In genomic region chr21:45060675-45061311, GRCh38 we compare ENCODE assay signal across 29 cellular contexts.
"Had no signal": no experiment of that assay in that cellular context is flagged by ENCODE, and none has a peak within 500 bp of the region (broad histone marks: within the 10 kb centered on the region; RNA-seq: fewer than 3 reads in every experiment).

No MANE protein-coding gene starts in this region.

- DNase-seq: activated CD4-positive, alpha-beta memory T cell treated with anti-CD3 and anti-CD28 coated beads, Interleukin-2, amount 10 ng/mL, durations not matched to agents 7 days and 5 days; activated CD4-positive, alpha-beta T cell treated with anti-CD3 and anti-CD28 coated beads for 4 hours; activated CD8-positive, alpha-beta memory T cell treated with anti-CD3 and anti-CD28 coated beads, Interleukin-2, amount 50 U/mL, for 48 hours; activated naive CD4-positive, alpha-beta T cell treated with Interleukin-2 at 50 U/mL for 16 hours; activated T-cell treated with anti-CD3 and anti-CD28 coated beads, Interleukin-2, amount 50 U/mL, for 24 hours; anterior cingulate cortex; body of pancreas; cerebellar nuclear complex; colonic mucosa; effector memory CD8-positive, alpha-beta T cell; erythroblast; head of caudate nucleus; hippocampal formation; immature natural killer cell; kidney; left colon; natural killer cell; right cardiac atrium; stimulated activated CD4-positive, alpha-beta T cell treated with anti-CD3 and anti-CD28 coated beads, Interleukin-15, amount 100 ng/mL, for 24 hours; stimulated activated CD4-positive, alpha-beta T cell treated with anti-CD3 and anti-CD28 coated beads, Interleukin-2, amount 100 ng/mL, for 24 hours; stimulated activated naive B cell treated with anti-CD40 and anti-IgM and Interleukin-4, amounts not matched to agents 10 μg/mL and 1 μg/mL and 100 μg/mL, for 72 hours; stomach; T-helper 1 cell; upper lobe of right lung had no signal

- H3K9me3 ChIP-seq: body of pancreas, colonic mucosa, stomach, tibial artery, upper lobe of right lung had no signal

- H3K36me3 ChIP-seq: cardiac muscle cell, colonic mucosa, stomach, tibial artery, upper lobe of right lung had no signal

- H3K4me1 ChIP-seq: body of pancreas, colonic mucosa, upper lobe of right lung had no signal

- H3K27me3 ChIP-seq: body of pancreas, cardiac muscle cell, colonic mucosa, stomach, tibial artery, upper lobe of right lung had no signal

- H3K36me3 Mint-ChIP-seq: activated naive CD8-positive, alpha-beta T cell; immature natural killer cell; memory B cell; natural killer cell; stimulated activated naive B cell treated with anti-CD40 and anti-IgM and Interleukin-4, amounts not matched to agents 10 μg/mL and 1 μg/mL and 100 μg/mL, for 72 hours had no signal

- H3K27ac ChIP-seq: body of pancreas, cardiac muscle cell, colonic mucosa, stomach, upper lobe of right lung had no signal

- H3K4me3 Mint-ChIP-seq: activated CD4-positive, alpha-beta memory T cell treated with anti-CD3 and anti-CD28 coated beads, Interleukin-2, amount 10 ng/mL, durations not matched to agents 7 days and 5 days; activated naive CD8-positive, alpha-beta T cell; activated T-cell treated with anti-CD3 and anti-CD28 coated beads, Interleukin-2, amount 50 U/mL, for 24 hours; effector memory CD8-positive, alpha-beta T cell; immature natural killer cell; memory B cell; natural killer cell; stimulated activated naive B cell treated with anti-CD40 and anti-IgM and Interleukin-4, amounts not matched to agents 10 μg/mL and 1 μg/mL and 100 μg/mL, for 72 hours; T-helper 2 cell treated with Interferon-gamma antibody and Interleukin-4, amounts not matched to agents 5 μg/mL and 100 μg/mL, for 36 hours had no signal

- H3K27ac Mint-ChIP-seq: activated CD4-positive, alpha-beta memory T cell treated with anti-CD3 and anti-CD28 coated beads, Interleukin-2, amount 10 ng/mL, durations not matched to agents 7 days and 5 days; activated naive CD8-positive, alpha-beta T cell; activated T-cell treated with anti-CD3 and anti-CD28 coated beads, Interleukin-2, amount 50 U/mL, for 24 hours; immature natural killer cell; memory B cell; natural killer cell; stimulated activated naive B cell treated with anti-CD40 and anti-IgM and Interleukin-4, amounts not matched to agents 10 μg/mL and 1 μg/mL and 100 μg/mL, for 72 hours; T-helper 2 cell treated with Interferon-gamma antibody and Interleukin-4, amounts not matched to agents 5 μg/mL and 100 μg/mL, for 36 hours had no signal

- H3K9me3 Mint-ChIP-seq: activated CD4-positive, alpha-beta memory T cell treated with anti-CD3 and anti-CD28 coated beads, Interleukin-2, amount 10 ng/mL, durations not matched to agents 7 days and 5 days; activated T-cell treated with anti-CD3 and anti-CD28 coated beads, Interleukin-2, amount 50 U/mL, for 24 hours; effector memory CD8-positive, alpha-beta T cell; immature natural killer cell; natural killer cell; stimulated activated naive B cell treated with anti-CD40 and anti-IgM and Interleukin-4, amounts not matched to agents 10 μg/mL and 1 μg/mL and 100 μg/mL, for 72 hours; T-helper 2 cell treated with Interferon-gamma antibody and Interleukin-4, amounts not matched to agents 5 μg/mL and 100 μg/mL, for 36 hours had no signal

- ATAC-seq: body of pancreas; effector memory CD8-positive, alpha-beta T cell; left colon; right cardiac atrium; stimulated activated naive B cell treated with anti-CD40 and anti-IgM and Interleukin-4, amounts not matched to agents 10 μg/mL and 1 μg/mL and 100 μg/mL, for 72 hours; upper lobe of right lung had no signal

- H3K4me3 ChIP-seq: body of pancreas, cardiac muscle cell, colonic mucosa, stomach, tibial artery, upper lobe of right lung had no signal

- H3K4me1 Mint-ChIP-seq: activated CD4-positive, alpha-beta memory T cell treated with anti-CD3 and anti-CD28 coated beads, Interleukin-2, amount 10 ng/mL, durations not matched to agents 7 days and 5 days; immature natural killer cell; natural killer cell had no signal
